Comparison of ENCODE assay signal across 1 cellular context in the genomic region with DNA sequence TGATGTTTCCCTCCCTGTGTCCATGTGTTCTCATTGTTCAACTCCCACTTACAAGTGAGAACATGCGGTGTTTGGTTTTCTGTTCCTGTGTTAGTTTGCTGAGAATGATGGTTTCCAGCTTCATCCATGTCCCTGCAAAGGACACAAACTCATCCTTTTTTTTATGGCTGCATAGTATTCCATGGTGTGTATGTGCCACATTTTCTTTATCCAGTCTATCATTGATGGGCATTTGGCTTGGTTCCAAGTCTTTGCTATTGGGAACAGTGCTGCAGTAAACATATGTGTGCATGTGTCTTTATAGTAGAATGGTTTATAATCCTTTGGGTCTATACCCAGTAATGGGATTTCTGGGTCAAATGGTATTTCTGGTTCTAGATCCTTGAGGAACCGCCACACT. TPM values are rescaled to one million over a fixed set of nuclear protein-coding genes. Genes with fewer than 3 reads are reported as not detected.
"Had no signal": no experiment of that assay in that cellular context is flagged by ENCODE, and none has a peak within 500 bp of the region (broad histone marks: within the 10 kb centered on the region; RNA-seq: fewer than 3 reads in every experiment).

No MANE protein-coding gene starts in this region.

RNA-seq across cellular contexts. Expression of gene PIH1D2, which starts 27.2 kb away (rescaled TPM):
- total RNA-seq: natural killer cell had no signal
